18 cellular contexts compared by ENCODE assay signal in the genomic region with DNA sequence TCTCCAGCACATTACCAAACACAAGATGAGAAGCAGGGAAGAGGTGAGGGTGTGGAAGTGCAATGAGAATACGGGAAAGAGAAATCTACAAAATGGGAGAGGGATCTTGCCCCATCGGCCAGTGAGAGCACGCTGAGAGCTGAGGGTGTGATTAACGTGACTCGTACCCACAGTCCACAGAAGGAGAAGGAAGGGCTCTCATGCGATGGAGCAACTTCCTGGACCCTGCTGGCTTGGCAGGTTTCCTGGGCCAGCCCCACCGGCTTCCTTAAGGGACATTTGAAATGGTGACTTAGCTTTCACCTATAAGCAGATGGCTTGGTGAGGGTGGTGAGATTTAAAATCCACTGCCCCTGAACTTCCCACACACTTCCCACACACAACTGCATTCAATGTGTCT.
A peak's percentile ranks its signal among the peaks of the same experiment; 100 is the strongest.
DNase-seq lines count a peak whose midpoint lies in the region; ATAC-seq and TF ChIP-seq lines count a peak whose summit lies in the region.
"Had no signal": no experiment of that assay in that cellular context is flagged by ENCODE, and none has a peak within 500 bp of the region (broad histone marks: within the 10 kb centered on the region; RNA-seq: fewer than 3 reads in every experiment).

No MANE protein-coding gene starts in this region.

- ATAC-seq in T-helper 17 cell (no peak), GM18511 (IDR thresholded peaks at IDR 0.05; ENCODE audit: unreplicated experiment) (no peak)
- ATAC-seq in activated T-helper 17 cell treated with anti-CD3 and anti-CD28 coated beads, Interleukin-2, amount 50 U/mL, for 72 hours (replicated peaks) = no peak

- peaks cover 0 to 17% (median 12%) of the 10 kb centered on the region in 4 donors for H3K4me1 ChIP-seq in transverse colon
- H3K4me1 ChIP-seq: HAP-1 had no signal

- intact Hi-C loops in transverse colon (cut with DNase I; ENCODE audit: low total_unique reads) = no loop called here

- TF ChIP-seq CTCF in transverse colon (IDR thresholded peaks at IDR 0.05) = no peak

- H3K27ac Mint-ChIP-seq in T-helper 17 cell = peak overlapping the region; percentile 19
- H3K27ac Mint-ChIP-seq in immature natural killer cell = peak overlapping the region in 5 of 6 donors; percentile 7 to 62 (median 59)
- no peak overlapping the region for H3K27ac Mint-ChIP-seq in activated T-helper 17 cell treated with anti-CD3 and anti-CD28 coated beads, Interleukin-2, amount 50 U/mL, for 72 hours
- H3K27ac Mint-ChIP-seq: activated CD4-positive, alpha-beta T cell treated with anti-CD3 and anti-CD28 coated beads, Interleukin-2, amount 10 ng/mL, durations not matched to agents 24 days and 14 days; activated naive CD8-positive, alpha-beta T cell had no signal

- in situ Hi-C loops in transverse colon (cut with MboI; ENCODE audit: low pct_ligation_motif_present in 1 of 4, low pct_unique_long_range_greater_than_20kb in 1 of 4, low sequenced_read_pairs in 3 of 4) = loop anchor here (10.0 to 25.0 kb wide), 4 partner anchors 164 to 414 kb away; no protein-coding TSS in a partner anchor

- TF ChIP-seq POLR2A in transverse colon (IDR thresholded peaks at IDR 0.05) = no peak

- no peak for TF ChIP-seq EP300 in transverse colon (IDR thresholded peaks at IDR 0.05; ENCODE audit: low read depth)

- no peaks in the 10 kb centered on the region for H3K36me3 ChIP-seq in transverse colon
- H3K36me3 ChIP-seq: HAP-1, heart right ventricle, thoracic aorta had no signal

- H3K27me3 Mint-ChIP-seq in T-helper 17 cell (peaks cover 6% of the 10 kb centered on the region), immature natural killer cell (ENCODE audit: low read depth in 3 of 3) (peaks cover 0 to 2% (median 0%) of the 10 kb centered on the region in 3 donors)
- no peaks in the 10 kb centered on the region for H3K27me3 Mint-ChIP-seq in activated T-helper 17 cell treated with anti-CD3 and anti-CD28 coated beads, Interleukin-2, amount 50 U/mL, for 72 hours
- H3K27me3 Mint-ChIP-seq: activated CD4-positive, alpha-beta T cell treated with anti-CD3 and anti-CD28 coated beads, Interleukin-2, amount 10 ng/mL, durations not matched to agents 24 days and 14 days; activated naive CD8-positive, alpha-beta T cell had no signal

- H3K4me1 Mint-ChIP-seq in T-helper 17 cell = peaks cover 3% of the 10 kb centered on the region
- peaks cover 55 to 61% of the 10 kb centered on the region in 2 donors for H3K4me1 Mint-ChIP-seq in immature natural killer cell
- no peaks in the 10 kb centered on the region for H3K4me1 Mint-ChIP-seq in activated T-helper 17 cell treated with anti-CD3 and anti-CD28 coated beads, Interleukin-2, amount 50 U/mL, for 72 hours

- WGBS in transverse colon (ENCODE audit: low coverage in 1 of 2), 2 donors = 40 to 54% methylated on average over 2 to 7 of the region's 7 CpGs

- H3K4me3 ChIP-seq in transverse colon = no peak overlapping the region
- H3K4me3 ChIP-seq: HAP-1, heart right ventricle, thoracic aorta had no signal

- H3K4me3 Mint-ChIP-seq in T-helper 17 cell = no peak overlapping the region
- H3K4me3 Mint-ChIP-seq in immature natural killer cell = peak overlapping the region in 1 of 5 donors; percentile 1
- H3K4me3 Mint-ChIP-seq in activated T-helper 17 cell treated with anti-CD3 and anti-CD28 coated beads, Interleukin-2, amount 50 U/mL, for 72 hours = no peak overlapping the region
- H3K4me3 Mint-ChIP-seq: activated CD4-positive, alpha-beta T cell treated with anti-CD3 and anti-CD28 coated beads, Interleukin-2, amount 10 ng/mL, durations not matched to agents 24 days and 14 days; activated naive CD8-positive, alpha-beta T cell had no signal

- H3K27ac ChIP-seq in transverse colon = no peak overlapping the region
- H3K27ac ChIP-seq: 22Rv1, heart right ventricle, RWPE1, thoracic aorta had no signal

- H3K36me3 Mint-ChIP-seq in T-helper 17 cell (ENCODE audit: low read depth) (no peaks in the 10 kb centered on the region), immature natural killer cell (no peaks in the 10 kb centered on the region)
- H3K36me3 Mint-ChIP-seq in activated T-helper 17 cell treated with anti-CD3 and anti-CD28 coated beads, Interleukin-2, amount 50 U/mL, for 72 hours (ENCODE audit: low read depth) = no peaks in the 10 kb centered on the region
- H3K36me3 Mint-ChIP-seq: activated naive CD8-positive, alpha-beta T cell; naive B cell had no signal

- H3K9me3 Mint-ChIP-seq in immature natural killer cell = no peaks in the 10 kb centered on the region
- no peaks in the 10 kb centered on the region for H3K9me3 Mint-ChIP-seq in activated T-helper 17 cell treated with anti-CD3 and anti-CD28 coated beads, Interleukin-2, amount 50 U/mL, for 72 hours
- H3K9me3 Mint-ChIP-seq: activated CD4-positive, alpha-beta T cell treated with anti-CD3 and anti-CD28 coated beads, Interleukin-2, amount 10 ng/mL, durations not matched to agents 24 days and 14 days; naive B cell had no signal

- DNase-seq in SKM-1 treated with dmso at 0.1 percent for 144 hours (lab: John Stamatoyannopoulos, UW; ENCODE audit: unreplicated experiment) = peak; percentile 48
- no peak for DNase-seq in SKM-1 (lab: John Stamatoyannopoulos, UW; ENCODE audit: unreplicated experiment)
- DNase-seq in T-helper 17 cell = no peak
- DNase-seq in immature natural killer cell = no peak
- DNase-seq in transverse colon = peak; percentile 26
- DNase-seq in GM19238 (ENCODE audit: insufficient read length, low spot score) = no peak
- DNase-seq: activated CD4-positive, alpha-beta T cell treated with anti-CD3 and anti-CD28 coated beads, Interleukin-2, amount 10 ng/mL, durations not matched to agents 24 days and 14 days; activated T-cell treated with anti-CD3 and anti-CD28 coated beads for 4 hours; naive B cell; NCI-H2107 had no signal

- H3K27me3 ChIP-seq in transverse colon = no peaks in the 10 kb centered on the region

- H3K9me3 ChIP-seq in T-helper 17 cell (ENCODE audit: control insufficient read depth, low read length, poor library complexity, severe bottlenecking) = no peaks in the 10 kb centered on the region
- no peaks in the 10 kb centered on the region for H3K9me3 ChIP-seq in transverse colon
- H3K9me3 ChIP-seq: heart right ventricle, thoracic aorta had no signal

Comparison
In these comparisons a context has a peak if more than half of its experiments do, and no peak if none do; other contexts are left out.
1. DNase-seq: peak in SKM-1 treated with dmso at 0.1 percent for 144 hours (single experiment) and transverse colon (single experiment); none in SKM-1 (single experiment), T-helper 17 cell (0 of 3), immature natural killer cell (0 of 3) and GM19238 (single experiment).